In the genomic region with DNA sequence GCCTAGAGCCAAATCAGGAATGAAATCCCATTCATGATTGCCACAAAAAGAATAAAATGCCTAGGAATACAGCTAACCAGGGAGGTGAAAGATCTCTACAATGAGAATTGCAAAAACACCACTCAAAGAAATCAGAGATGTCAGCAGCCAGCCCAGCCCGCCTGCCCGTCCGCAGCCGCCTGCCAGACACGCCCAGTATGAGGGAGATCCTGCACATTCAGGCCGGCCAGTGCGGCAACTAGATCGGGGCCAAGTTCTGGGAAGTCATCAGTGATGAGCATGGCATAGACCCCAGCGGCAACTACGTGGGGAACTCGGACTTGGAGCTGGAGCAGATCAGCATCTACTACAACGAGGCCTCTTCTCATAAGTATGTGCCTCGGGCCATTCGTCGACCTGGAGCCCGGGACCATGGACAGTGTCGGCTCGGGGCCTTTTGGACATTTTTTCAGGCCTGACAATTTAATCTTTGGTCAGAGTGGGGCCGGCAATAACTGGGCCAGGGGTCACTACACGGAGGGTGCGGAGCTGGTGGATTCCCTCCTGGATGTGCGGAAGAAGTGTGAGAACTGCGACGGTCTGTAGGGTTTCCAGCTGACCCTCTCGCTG, we compare ENCODE assay signal across 23 cellular contexts. TPM values are rescaled to one million over a fixed set of nuclear protein-coding genes. Genes with fewer than 3 reads are reported as not detected.
DNase-seq lines count a peak whose midpoint lies in the region; ATAC-seq, FAIRE-seq and TF ChIP-seq lines count a peak whose summit lies in the region.
"Had no signal": no experiment of that assay in that cellular context is flagged by ENCODE, and none has a peak within 500 bp of the region (broad histone marks: within the 10 kb centered on the region; RNA-seq: fewer than 3 reads in every experiment).

No MANE protein-coding gene starts in this region.

- H4K8ac ChIP-seq in trophoblast cell (ENCODE audit: low read depth, low read length), result no peak overlapping the region

- DNase-seq in H7 (peak; percentile 16), esophagus muscularis mucosa (ENCODE audit: extremely low spot score) (peak; percentile 80), trophoblast cell (peak; percentile 17 to 43), kidney (no peak), heart left ventricle (no peak), T-cell (no peak)
- DNase-seq: 8988T; ACHN; C1 segment of cervical spinal cord; Calu3; CD4-positive, alpha-beta memory T cell; COR-L47; DMS79 treated with DMSO at 0.1 percent for 48 hours; GF-D8; GOT3; HCEC 1CT had no signal

- H2BK12ac ChIP-seq in trophoblast cell (ENCODE audit: low read length), result no peak overlapping the region

- H2AK5ac ChIP-seq in trophoblast cell (ENCODE audit: low read length), result no peak overlapping the region

- 93% methylated on average over 16 of the region's 25 CpGs for WGBS in esophagus muscularis mucosa
- WGBS in trophoblast cell (ENCODE audit: extremely low coverage, insufficient coverage, insufficient read length), result no CpG with 5 or more reads among the region's 25 CpGs
- 94 to 95% (median 95%) methylated on average over 25 of the region's 25 CpGs for WGBS in heart left ventricle, 4 donors

- H3K23ac ChIP-seq in trophoblast cell (ENCODE audit: low read length), result no peak overlapping the region

- H3K36me3 ChIP-seq in H7 (replicated peaks; ENCODE audit: control insufficient read depth, insufficient read depth, low read length) (no peaks in the 10 kb centered on the region), esophagus muscularis mucosa (no peaks in the 10 kb centered on the region), trophoblast cell (ENCODE audit: control insufficient read depth in 1 of 2, insufficient read depth in 2 of 2, low read length in 2 of 2) (no peaks in the 10 kb centered on the region), kidney (ENCODE audit: control insufficient read depth in 1 of 2, insufficient read depth in 2 of 2, low read length in 2 of 2) (no peaks in the 10 kb centered on the region), heart left ventricle (no peaks in the 10 kb centered on the region)

- TF ChIP-seq EP300 in Ishikawa (IDR thresholded peaks at IDR 0.05; ENCODE audit: borderline replicate concordance) (no peak), esophagus muscularis mucosa (IDR thresholded peaks at IDR 0.05) (no peak)

- H3K27me3 ChIP-seq in H7 (ENCODE audit: control insufficient read depth, insufficient read depth, low read length) (no peaks in the 10 kb centered on the region), esophagus muscularis mucosa (no peaks in the 10 kb centered on the region), trophoblast cell (ENCODE audit: insufficient read depth, low read length) (no peaks in the 10 kb centered on the region), heart left ventricle (no peaks in the 10 kb centered on the region)

- no peak overlapping the region for H2AFZ ChIP-seq in trophoblast cell (ENCODE audit: insufficient read depth, low read length, poor library complexity)

- no peak for TF ChIP-seq POLR2A in esophagus muscularis mucosa (IDR thresholded peaks at IDR 0.05; ENCODE audit: low read depth)
- TF ChIP-seq POLR2A in heart left ventricle (IDR thresholded peaks at IDR 0.05), result no peak

- no peak overlapping the region for H3K27ac Mint-ChIP-seq in T-cell

- intact Hi-C loops in esophagus muscularis mucosa (cut with DNase I), result no loop called here
- intact Hi-C loops in kidney (cut with DNase I), result no loop called here
- intact Hi-C loops in heart left ventricle (cut with DNase I), result no loop called here

- H3K79me1 ChIP-seq in trophoblast cell (ENCODE audit: low read length), result no peaks in the 10 kb centered on the region

- H3K4me1 ChIP-seq in esophagus muscularis mucosa, result peaks cover 17 to 21% (median 20%) of the 10 kb centered on the region in 4 donors
- no peaks in the 10 kb centered on the region for H3K4me1 ChIP-seq in trophoblast cell (ENCODE audit: control insufficient read depth in 1 of 2, insufficient read depth in 2 of 2, low read length in 2 of 2)
- H3K4me1 ChIP-seq in kidney (ENCODE audit: control insufficient read depth in 1 of 2, insufficient read depth in 1 of 2, low read depth in 1 of 2, low read length in 2 of 2), result peaks cover 0 to 3% of the 10 kb centered on the region in 2 donors
- H3K4me1 ChIP-seq in heart left ventricle, result peaks cover 0 to 30% (median 15%) of the 10 kb centered on the region in 12 donors

- H3K9me3 ChIP-seq in esophagus muscularis mucosa (no peaks in the 10 kb centered on the region), trophoblast cell (ENCODE audit: insufficient read depth, low read depth, low read length) (peaks cover 10% of the 10 kb centered on the region), kidney (ENCODE audit: control insufficient read depth in 1 of 2, low read length in 2 of 2) (no peaks in the 10 kb centered on the region), heart left ventricle (peaks cover 0 to 6% (median 0%) of the 10 kb centered on the region in 12 donors)
- H3K9me3 ChIP-seq: A549 had no signal

- peaks cover 12 to 26% (median 21%) of the 10 kb centered on the region in 3 donors for H3K4me1 Mint-ChIP-seq in T-cell

- H4K91ac ChIP-seq in trophoblast cell (ENCODE audit: low read depth, low read length), result no peak overlapping the region

- no peaks in the 10 kb centered on the region for H3K79me2 ChIP-seq in trophoblast cell (ENCODE audit: control insufficient read depth, insufficient read depth, low read length, poor library complexity)

- H3K4me3 ChIP-seq in H7 (ENCODE audit: insufficient read depth, low read depth, low read length), result no peak overlapping the region
- H3K4me3 ChIP-seq in esophagus muscularis mucosa, result no peak overlapping the region
- H3K4me3 ChIP-seq in trophoblast cell (ENCODE audit: low read depth, low read length), result no peak overlapping the region
- H3K4me3 ChIP-seq in kidney (ENCODE audit: low read length in 2 of 2), result no peak overlapping the region
- H3K4me3 ChIP-seq in heart left ventricle, result no peak overlapping the region
- H3K4me3 ChIP-seq: A549 had no signal

- no peak overlapping the region for H3K4me3 Mint-ChIP-seq in T-cell
- H3K4me3 Mint-ChIP-seq: CD4-positive, alpha-beta memory T cell had no signal

- no peak overlapping the region for H2BK5ac ChIP-seq in trophoblast cell (ENCODE audit: low read depth, low read length, poor library complexity)

- H3K27ac ChIP-seq in esophagus muscularis mucosa (replicated peaks in 1 of 4) (no peak overlapping the region), trophoblast cell (ENCODE audit: low read depth, low read length) (no peak overlapping the region), kidney (ENCODE audit: low read depth in 2 of 2, low read length in 2 of 2) (no peak overlapping the region), heart left ventricle (no peak overlapping the region)
- H3K27ac ChIP-seq: A549 had no signal

- CTCF ChIA-PET in T-cell (lab: Charles Lee), result interaction anchor here in 1 of 2 donors (0.6 kb wide), 1 partner anchor 472 kb away, joined by 3 read pairs; no protein-coding TSS in a partner anchor

- H3K9ac ChIP-seq in trophoblast cell (ENCODE audit: low read length), result no peak overlapping the region
- no peak overlapping the region for H3K9ac ChIP-seq in kidney (ENCODE audit: low read length in 2 of 2)

- no peaks in the 10 kb centered on the region for H3K9me3 Mint-ChIP-seq in T-cell
- H3K9me3 Mint-ChIP-seq: CD4-positive, alpha-beta memory T cell had no signal

- no peaks in the 10 kb centered on the region for H3K36me3 Mint-ChIP-seq in T-cell
- H3K36me3 Mint-ChIP-seq: CD4-positive, alpha-beta memory T cell had no signal

- H3K27me3 Mint-ChIP-seq in T-cell, result no peaks in the 10 kb centered on the region
- H3K27me3 Mint-ChIP-seq: CD4-positive, alpha-beta memory T cell had no signal

- ATAC-seq in heart left ventricle (no peak), T-cell (replicated peaks in 1 of 4) (no peak)
- ATAC-seq: A549 had no signal

- POLR2A ChIA-PET in T-cell (lab: Charles Lee), result no interaction called here

- no peak for FAIRE-seq in kidney (lab: Jason Lieb, UNC)
- FAIRE-seq: A549, GM12891, GM18507, H54 had no signal

- no peak overlapping the region for H2BK120ac ChIP-seq in trophoblast cell (ENCODE audit: insufficient read depth, low read length, poor library complexity)

- no peak overlapping the region for H3K4me2 ChIP-seq in trophoblast cell (ENCODE audit: low read length)
- H3K4me2 ChIP-seq: A549 had no signal

- H4K12ac ChIP-seq in trophoblast cell (ENCODE audit: low read depth, low read length), result no peak overlapping the region

- TF ChIP-seq CTCF in esophagus muscularis mucosa (IDR thresholded peaks at IDR 0.05) (no peak), kidney (IDR thresholded peaks at IDR 0.05; ENCODE audit: borderline replicate concordance, extremely low read depth, insufficient read depth) (no peak), heart left ventricle (IDR thresholded peaks at IDR 0.05) (no peak)

- H3K4ac ChIP-seq in trophoblast cell (ENCODE audit: low read depth, low read length), result no peak overlapping the region

- H3K18ac ChIP-seq in trophoblast cell (ENCODE audit: low read length), result no peak overlapping the region

- TF ChIP-seq RAD21 in Ishikawa (IDR thresholded peaks at IDR 0.05; ENCODE audit: low read depth), result no peak

- no peak overlapping the region for H3K14ac ChIP-seq in trophoblast cell (ENCODE audit: low read length)

TF ChIP-seq in Ishikawa, 13 proteins besides CTCF, POLR2A, EP300 and RAD21 (continues in another document):
- TF ChIP-seq, protein P1, sequence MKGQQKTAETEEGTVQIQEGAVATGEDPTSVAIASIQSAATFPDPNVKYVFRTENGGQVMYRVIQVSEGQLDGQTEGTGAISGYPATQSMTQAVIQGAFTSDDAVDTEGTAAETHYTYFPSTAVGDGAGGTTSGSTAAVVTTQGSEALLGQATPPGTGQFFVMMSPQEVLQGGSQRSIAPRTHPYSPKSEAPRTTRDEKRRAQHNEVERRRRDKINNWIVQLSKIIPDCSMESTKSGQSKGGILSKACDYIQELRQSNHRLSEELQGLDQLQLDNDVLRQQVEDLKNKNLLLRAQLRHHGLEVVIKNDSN (IDR thresholded peaks at IDR 0.05), result no peak
- TF ChIP-seq TCF12 (IDR thresholded peaks at IDR 0.05; ENCODE audit: low read depth) (no peak), EGR1 (IDR thresholded peaks at IDR 0.05) (no peak)

RNA-seq across cellular contexts. Expression of gene GABRR2, which starts 13.4 kb away (rescaled TPM):
- total RNA-seq in H7 (2014; rRNA removed; shearing (Covaris generic)), result not detected in 2 replicates
- under 1 TPM in 3 of 4 donors, not detected in 1; 0.33 to 0.46 (median 0.45) TPM for total RNA-seq in esophagus muscularis mucosa
- 1.9 and 2.1 TPM in 2 replicates for polyA plus RNA-seq in trophoblast cell (2013)
- total RNA-seq in kidney, result 0.38 TPM
- polyA plus RNA-seq in kidney (ENCODE audit: insufficient read depth, low read depth, low replicate concordance), result not detected
- 1 to 10 TPM in 1 of 9 donors, under 1 TPM in 8; 0.20 to 1.1 (median 0.31) TPM for total RNA-seq in heart left ventricle
- polyA plus RNA-seq in heart left ventricle, result under 1 TPM; 0.30 to 0.46 TPM
- total RNA-seq in T-cell, result 1 to 10 TPM in 1 of 5 donors, under 1 TPM in 4; 0.49 to 1.5 (median 0.73) TPM
- total RNA-seq: Daoy, G401 had no signal

RNA-seq across cellular contexts. Expression of gene UBE2J1, which starts 50.8 kb away (rescaled TPM):
- 11.8 and 12.2 TPM in 2 replicates for total RNA-seq in H7 (2014; rRNA removed; shearing (Covaris generic))
- 10 to 100 TPM; 31.0 to 36.6 (median 33.6) TPM for total RNA-seq in esophagus muscularis mucosa
- polyA plus RNA-seq in trophoblast cell (2013), result 177 and 178 TPM in 2 replicates
- 47.3 TPM for total RNA-seq in kidney
- polyA plus RNA-seq in kidney (ENCODE audit: insufficient read depth, low read depth, low replicate concordance), result 22.8 TPM
- 10 to 100 TPM in 8 of 9 donors, 1 to 10 TPM in 1; 9.8 to 28.2 (median 15.2) TPM for total RNA-seq in heart left ventricle
- 10 to 100 TPM in 1 of 2 donors, 1 to 10 TPM in 1; 8.9 to 18.1 TPM for polyA plus RNA-seq in heart left ventricle
- 10 to 100 TPM; 14.6 to 24.1 (median 22.6) TPM for total RNA-seq in T-cell

Comparison
In these comparisons a context has a peak if more than half of its experiments do, and no peak if none do; other contexts are left out.
1. DNase-seq: peak in H7 (single experiment), esophagus muscularis mucosa (single experiment) and trophoblast cell (2 of 2); none in kidney (single experiment), heart left ventricle (0 of 5) and T-cell (0 of 34).